In the genomic region with DNA sequence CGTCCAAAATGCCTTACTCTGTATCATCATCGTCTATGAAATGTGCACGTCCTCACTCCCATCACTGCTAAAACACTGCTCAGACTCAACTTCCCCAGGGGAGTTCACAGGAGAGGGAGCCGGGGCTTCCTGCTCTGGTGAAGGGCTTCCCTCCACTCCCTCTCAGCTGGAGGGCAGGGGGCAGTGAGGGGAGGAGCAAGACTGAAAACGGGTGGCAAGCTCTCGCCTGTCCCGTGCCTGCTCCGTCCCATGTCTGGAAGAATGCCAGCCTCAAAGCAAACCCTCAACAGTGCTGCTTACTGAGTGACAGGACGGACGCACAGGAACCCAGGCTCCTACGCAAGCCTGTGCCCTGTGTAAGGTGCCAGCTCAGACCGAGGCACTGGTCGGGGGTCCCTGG, we compare ENCODE assay signal across 11 cellular contexts. TPM values are rescaled to one million over a fixed set of nuclear protein-coding genes. Genes with fewer than 3 reads are reported as not detected.
DNase-seq lines count a peak whose midpoint lies in the region; ATAC-seq and TF ChIP-seq lines count a peak whose summit lies in the region.
"Had no signal": no experiment of that assay in that cellular context is flagged by ENCODE, and none has a peak within 500 bp of the region (broad histone marks: within the 10 kb centered on the region; RNA-seq: fewer than 3 reads in every experiment).

No MANE protein-coding gene starts in this region.

- peak overlapping the region; percentile 65 to 94 (median 83); a peak in 21 of 22 replicates for H3K27ac ChIP-seq in BLaER1 treated with 17β-estradiol and CSF1 and Interleukin-3, amounts not matched to agents 10 nM and 100 nM
- H3K27ac ChIP-seq in ascending aorta (peak overlapping the region in 1 of 2 donors; percentile 29), mucosa of rectum (ENCODE audit: low read depth in 2 of 2, low read length in 2 of 2) (no peak overlapping the region)
- H3K27ac ChIP-seq: SJSA1 had no signal

- peaks cover 36 to 68% (median 47%) of the 10 kb centered on the region in 10 experiments for H3K4me1 ChIP-seq in BLaER1 treated with 17β-estradiol and CSF1 and Interleukin-3, amounts not matched to agents 10 nM and 100 nM
- peaks cover 0 to 3% of the 10 kb centered on the region in 2 donors for H3K4me1 ChIP-seq in ascending aorta
- peaks cover 2 to 9% of the 10 kb centered on the region in 2 donors for H3K4me1 ChIP-seq in mucosa of rectum (ENCODE audit: control insufficient read depth in 2 of 2, insufficient read depth in 2 of 2, low read length in 2 of 2)
- H3K4me1 ChIP-seq: SJSA1 had no signal

- ATAC-seq in GM21717 (IDR thresholded peaks at IDR 0.05; ENCODE audit: unreplicated experiment), result peak; percentile 23
- no peak for ATAC-seq in HG03378 (IDR thresholded peaks at IDR 0.05; ENCODE audit: unreplicated experiment)
- no peak for ATAC-seq in HG02623 (IDR thresholded peaks at IDR 0.05; ENCODE audit: unreplicated experiment)

- DNase-seq in ascending aorta (ENCODE audit: low spot score in 2 of 2) (peak in 1 of 2 donors; percentile 25), NCI-H1105 treated with DMSO at 0.1 percent for 48 hours (lab: John Stamatoyannopoulos, UW) (no peak), EL (no peak)
- DNase-seq: DND-41, KG1 had no signal

- peak overlapping the region; percentile 84 to 96 (median 92) for H3K4me2 ChIP-seq in BLaER1 treated with 17β-estradiol and CSF1 and Interleukin-3, amounts not matched to agents 10 nM and 100 nM

- peak overlapping the region; percentile 65 to 80 (median 74) for H3K9ac ChIP-seq in BLaER1 treated with 17β-estradiol and CSF1 and Interleukin-3, amounts not matched to agents 10 nM and 100 nM
- no peak overlapping the region for H3K9ac ChIP-seq in mucosa of rectum (ENCODE audit: low read depth in 1 of 2, low read length in 2 of 2)

- no peaks in the 10 kb centered on the region for H3K27me3 ChIP-seq in BLaER1 treated with 17β-estradiol and CSF1 and Interleukin-3, amounts not matched to agents 10 nM and 100 nM
- H3K27me3 ChIP-seq in ascending aorta, result no peaks in the 10 kb centered on the region
- no peaks in the 10 kb centered on the region for H3K27me3 ChIP-seq in mucosa of rectum (ENCODE audit: control insufficient read depth in 2 of 2, insufficient read depth in 2 of 2, low read length in 2 of 2)

- TF ChIP-seq CTCF in ascending aorta (IDR thresholded peaks at IDR 0.05), result no peak

- H3K4me3 ChIP-seq in BLaER1 treated with 17β-estradiol and CSF1 and Interleukin-3, amounts not matched to agents 10 nM and 100 nM, result peak overlapping the region; percentile 37 to 62 (median 52)
- peak overlapping the region; percentile 33 to 58 for H3K4me3 ChIP-seq in ascending aorta
- peak overlapping the region; percentile 1 to 51 for H3K4me3 ChIP-seq in mucosa of rectum (ENCODE audit: low read length in 2 of 2)
- H3K4me3 ChIP-seq: SJSA1 had no signal

- no peaks in the 10 kb centered on the region for H3K9me3 ChIP-seq in BLaER1 treated with 17β-estradiol and CSF1 and Interleukin-3, amounts not matched to agents 10 nM and 100 nM (replicated peaks in 1 of 11)
- H3K9me3 ChIP-seq in ascending aorta (no peaks in the 10 kb centered on the region), mucosa of rectum (ENCODE audit: control insufficient read depth in 2 of 2, low read length in 2 of 2) (no peaks in the 10 kb centered on the region)
- H3K9me3 ChIP-seq: SJSA1 had no signal

- no peaks in the 10 kb centered on the region for H3K36me3 ChIP-seq in BLaER1 treated with 17β-estradiol and CSF1 and Interleukin-3, amounts not matched to agents 10 nM and 100 nM
- H3K36me3 ChIP-seq in ascending aorta (no peaks in the 10 kb centered on the region), mucosa of rectum (ENCODE audit: control insufficient read depth in 2 of 2, insufficient read depth in 2 of 2, low read length in 2 of 2) (peaks cover 2 to 3% of the 10 kb centered on the region in 2 donors)
- H3K36me3 ChIP-seq: SJSA1 had no signal

- intact Hi-C loops in ascending aorta (cut with DNase I), result loop anchor here (2.0 kb wide), 1 partner anchor 25 kb away; a partner anchor contains a TSS

- H4K20me1 ChIP-seq in BLaER1 treated with 17β-estradiol and CSF1 and Interleukin-3, amounts not matched to agents 10 nM and 100 nM, result peaks cover 0 to 6% (median 0%) of the 10 kb centered on the region in 11 experiments; a peak in 2 of 22 replicates

RNA-seq across cellular contexts. Expression of a gene that starts 25.1 kb away (rescaled TPM):
- total RNA-seq in ascending aorta, result 26.7 TPM

Comparison
In these comparisons a context has a peak if more than half of its experiments do, and no peak if none do; other contexts are left out.
1. H3K27ac ChIP-seq: peak in BLaER1 treated with 17β-estradiol and CSF1 and Interleukin-3, amounts not matched to agents 10 nM and 100 nM (11 of 11); none in mucosa of rectum (0 of 2).
2. H3K9ac ChIP-seq: peak in BLaER1 treated with 17β-estradiol and CSF1 and Interleukin-3, amounts not matched to agents 10 nM and 100 nM (11 of 11); none in mucosa of rectum (0 of 2).
3. Peak in every context shown above with its lines, with median percentiles within 50 percentile points of each other: H3K4me3 ChIP-seq.